ENCODE assay signal across 26 cellular contexts in the genomic region with DNA sequence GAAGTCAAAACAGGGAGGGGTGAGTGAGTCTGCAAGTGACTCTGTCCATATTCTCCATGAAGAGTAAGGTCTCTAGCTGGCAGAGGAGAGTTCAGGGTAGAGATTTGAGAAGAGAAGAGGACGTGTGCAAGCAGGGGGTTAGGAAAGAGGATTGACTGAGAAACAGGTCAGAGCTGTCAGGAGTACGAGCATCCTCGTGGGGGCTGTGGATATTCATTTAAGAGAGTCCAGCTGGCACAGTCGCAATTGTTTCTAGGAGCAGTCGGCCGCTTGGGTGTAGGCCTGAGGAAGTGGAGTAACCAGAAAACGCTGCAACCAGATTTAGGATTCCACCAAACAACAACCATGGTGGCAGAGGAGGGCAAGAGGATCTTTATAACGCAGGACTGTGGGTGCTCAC. TPM values are rescaled to one million over a fixed set of nuclear protein-coding genes. Genes with fewer than 3 reads are reported as not detected.
DNase-seq lines count a peak whose midpoint lies in the region; ATAC-seq and TF ChIP-seq lines count a peak whose summit lies in the region.
"Had no signal": no experiment of that assay in that cellular context is flagged by ENCODE, and none has a peak within 500 bp of the region (broad histone marks: within the 10 kb centered on the region; RNA-seq: fewer than 3 reads in every experiment).

No MANE protein-coding gene starts in this region.

- 44 to 66% methylated on average over 8 of the region's 8 CpGs for WGBS in lower leg skin, 2 donors

- H3K9me3 ChIP-seq in tibial artery, result no peaks in the 10 kb centered on the region
- H3K9me3 ChIP-seq: adrenal gland, heart right ventricle, suprapubic skin had no signal

- peaks cover 0 to 36% (median 21%) of the 10 kb centered on the region in 4 donors for H3K4me1 ChIP-seq in tibial artery
- H3K4me1 ChIP-seq: SJCRH30 had no signal

- TF ChIP-seq POLR2A in lower leg skin (IDR thresholded peaks at IDR 0.05), result no peak

- TF ChIP-seq CTCF in tibial artery (IDR thresholded peaks at IDR 0.05), result no peak
- no peak for TF ChIP-seq CTCF in lower leg skin (IDR thresholded peaks at IDR 0.05)

- H3K36me3 ChIP-seq in tibial artery, result no peaks in the 10 kb centered on the region
- H3K36me3 ChIP-seq: adrenal gland, heart right ventricle, SJCRH30, suprapubic skin had no signal

- H3K27ac ChIP-seq in cingulate gyrus (ENCODE audit: low read depth, low read length), result peak overlapping the region; percentile 70
- peak overlapping the region; percentile 58 to 60 for H3K27ac ChIP-seq in tibial artery
- H3K27ac ChIP-seq: 22Rv1, SJCRH30 had no signal

- no peak for ATAC-seq in HG02642 (IDR thresholded peaks at IDR 0.05; ENCODE audit: poor library complexity, unreplicated experiment)
- ATAC-seq: CD8-positive, alpha-beta T cell; HCT116; Panc1; stimulated activated memory B cell treated with anti-CD40 and anti-IgM and Interleukin-4, amounts not matched to agents 10 μg/mL and 1 μg/mL and 100 μg/mL, for 72 hours had no signal

- no peaks in the 10 kb centered on the region for H3K27me3 ChIP-seq in tibial artery
- H3K27me3 ChIP-seq: heart right ventricle, SJCRH30 had no signal

- DNase-seq in DMS79 treated with DMSO at 0.1 percent for 48 hours (lab: John Stamatoyannopoulos, UW) (peak; percentile 39), DMS79 (lab: John Stamatoyannopoulos, UW) (no peak), NCI-H82 treated with DMSO at 0.1 percent for 48 hours (lab: John Stamatoyannopoulos, UW; ENCODE audit: unreplicated experiment) (peak; percentile 16), tibial artery (no peak), lower leg skin (ENCODE audit: low spot score in 2 of 2) (no peak)
- DNase-seq in activated CD4-positive, alpha-beta T cell treated with anti-CD3 and anti-CD28 coated beads for 4 hours, result no peak
- DNase-seq: activated CD4-positive, alpha-beta T cell treated with anti-CD3 and anti-CD28 coated beads, Interleukin-2, amount 50 U/mL, for 48 hours; activated CD4-positive, CD25-positive, alpha-beta regulatory T cell; activated naive CD4-positive, alpha-beta T cell treated with Interleukin-2 at 50 U/mL for 16 hours; adrenal gland; CD8-positive, alpha-beta T cell; DMS 273 treated with DMSO at 0.1 percent for 48 hours; foreskin fibroblast; heart right ventricle; NCI-H1436; NCI-H510A; SJCRH30; stimulated activated CD4-positive, alpha-beta T cell treated with anti-CD3 and anti-CD28 coated beads, Interleukin-4, amount 100 ng/mL, for 4 hours had no signal

- intact Hi-C loops in tibial artery (cut with DNase I; ENCODE audit: low total_unique reads), result no loop called here
- intact Hi-C loops in lower leg skin (cut with DNase I; ENCODE audit: low total_unique reads), result no loop called here

- H3K4me3 ChIP-seq in tibial artery, result no peak overlapping the region
- H3K4me3 ChIP-seq in lower leg skin (ENCODE audit: low read depth, poor library complexity, severe bottlenecking), result no peak overlapping the region
- H3K4me3 ChIP-seq: adrenal gland, heart right ventricle, SJCRH30, suprapubic skin had no signal

RNA-seq across cellular contexts. Expression of gene PROM1, which starts 27.9 kb away (rescaled TPM):
- total RNA-seq in lower leg skin, result 1 to 10 TPM; 1.3 to 7.6 (median 2.9) TPM
- total RNA-seq: CD8-positive, alpha-beta T cell; HT1080 had no signal

Comparison
In these comparisons a context has a peak if more than half of its experiments do, and no peak if none do; other contexts are left out.
1. DNase-seq: peak in DMS79 treated with DMSO at 0.1 percent for 48 hours (single experiment) and NCI-H82 treated with DMSO at 0.1 percent for 48 hours (single experiment); none in DMS79 (single experiment), tibial artery (0 of 2), activated CD4-positive, alpha-beta T cell treated with anti-CD3 and anti-CD28 coated beads for 4 hours (0 of 2) and lower leg skin (0 of 2).